Comparison of ENCODE assay signal across 18 cellular contexts in the genomic region with DNA sequence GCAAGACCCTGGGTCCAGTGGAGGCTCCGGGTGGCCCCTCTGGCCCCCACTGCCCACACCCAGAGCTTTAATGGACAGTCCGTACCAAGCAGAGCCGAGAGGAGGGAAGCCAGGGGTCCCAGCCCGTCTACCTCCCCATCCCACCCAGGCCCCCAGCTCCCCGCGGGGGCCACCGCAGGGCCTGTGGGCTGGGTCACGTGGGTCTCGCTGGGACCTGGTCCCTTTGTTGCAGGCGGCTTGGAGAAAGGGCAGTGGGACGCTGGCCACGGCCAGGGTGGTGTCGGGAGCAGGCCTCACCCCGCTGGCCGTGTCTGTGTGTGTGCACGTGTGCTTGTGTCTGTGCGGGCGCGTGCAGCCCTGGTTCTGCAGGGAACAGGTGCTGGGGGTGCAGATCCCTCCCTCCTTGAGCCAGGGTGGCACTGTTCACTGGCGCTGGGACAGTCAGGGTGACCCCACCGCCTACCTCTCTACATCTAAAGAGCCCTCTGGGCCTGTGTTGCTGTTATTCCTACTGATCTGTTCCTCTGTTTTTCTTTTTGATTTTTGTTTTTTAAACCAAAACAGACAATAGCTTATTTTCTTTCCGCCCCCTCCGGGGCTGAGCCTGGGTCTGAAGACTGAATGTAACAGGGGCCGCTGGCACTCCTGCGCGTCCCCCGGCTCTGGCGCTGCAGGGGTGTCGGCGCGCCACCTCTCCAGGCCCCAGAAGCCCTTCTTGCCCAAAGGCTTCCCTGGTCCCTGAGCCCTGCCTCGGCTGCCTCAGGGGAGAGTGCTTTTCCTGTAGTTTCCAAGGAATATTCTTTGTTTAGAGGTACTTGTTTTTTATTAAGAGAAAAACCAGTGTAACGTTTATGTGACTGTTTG. TPM values are rescaled to one million over a fixed set of nuclear protein-coding genes. Genes with fewer than 3 reads are reported as not detected.
DNase-seq lines count a peak whose midpoint lies in the region; ATAC-seq and TF ChIP-seq lines count a peak whose summit lies in the region.
"Had no signal": no experiment of that assay in that cellular context is flagged by ENCODE, and none has a peak within 500 bp of the region (broad histone marks: within the 10 kb centered on the region; RNA-seq: fewer than 3 reads in every experiment).

No MANE protein-coding gene starts in this region.

- H3K4me2 ChIP-seq in mammary epithelial cell (ENCODE audit: insufficient read depth, low read depth, low read length), result no peak overlapping the region

- WGBS in stomach, 5 donors, result 92 to 94% (median 93%) methylated on average over 30 to 33 of the region's 33 CpGs
- 97% methylated on average over 20 of the region's 33 CpGs for WGBS in mammary epithelial cell (ENCODE audit: low coverage, missing lambda C conversion rate)

- no peaks in the 10 kb centered on the region for H3K9me3 ChIP-seq in stomach
- no peaks in the 10 kb centered on the region for H3K9me3 ChIP-seq in mammary epithelial cell (replicated peaks; ENCODE audit: insufficient read depth, low read length)
- H3K9me3 ChIP-seq: gastroesophageal sphincter had no signal

- dilution Hi-C loops in mammary epithelial cell (cut with HindIII; ENCODE audit: low sequenced_read_pairs), result no loop called here

- H3K36me3 ChIP-seq in stomach, result peaks cover 23 to 51% (median 40%) of the 10 kb centered on the region in 4 donors
- H3K36me3 ChIP-seq in mammary epithelial cell (ENCODE audit: insufficient read depth, low read length), result peaks cover 2% of the 10 kb centered on the region

- BruUV-seq in mammary epithelial cell (replicated peaks; lab: Mats Ljungman, UMichigan), result no TSS peak

- in situ Hi-C loops in mammary epithelial cell (cut with MboI; ENCODE audit: low sequenced_read_pairs in 2 of 2), result no loop called here

- no peak overlapping the region for H2AFZ ChIP-seq in mammary epithelial cell (ENCODE audit: low read depth, low read length)

- no peak overlapping the region for H3K4me3 ChIP-seq in stomach
- H3K4me3 ChIP-seq in mammary epithelial cell (replicated peaks in 1 of 3; ENCODE audit: insufficient read depth in 1 of 3, low read depth in 2 of 3, low read length in 3 of 3), result no peak overlapping the region
- H3K4me3 ChIP-seq: gastroesophageal sphincter, SK-N-MC had no signal

- H3K79me2 ChIP-seq in mammary epithelial cell (ENCODE audit: insufficient read depth, low read length), result no peaks in the 10 kb centered on the region

- H3K27me3 ChIP-seq in stomach (no peaks in the 10 kb centered on the region), mammary epithelial cell (ENCODE audit: insufficient read depth, low read length) (no peaks in the 10 kb centered on the region)
- H3K27me3 ChIP-seq: gastroesophageal sphincter had no signal

- no peak overlapping the region for H3K27ac Mint-ChIP-seq in activated T-cell treated with anti-CD3 and anti-CD28 coated beads, Interleukin-2, amount 50 U/mL, for 24 hours
- no peak overlapping the region for H3K27ac Mint-ChIP-seq in chondrocyte (ENCODE audit: unreplicated experiment)
- no peak overlapping the region for H3K27ac Mint-ChIP-seq in activated naive CD8-positive, alpha-beta T cell treated with anti-CD3 and anti-CD28 coated beads for 36 hours
- H3K27ac Mint-ChIP-seq: mesothelial cell of epicardium had no signal

- no peak for ATAC-seq in HG03354 (IDR thresholded peaks at IDR 0.05; ENCODE audit: poor library complexity, severe bottlenecking, unreplicated experiment)
- ATAC-seq: gastroesophageal sphincter had no signal

- intact Hi-C loops in stomach (cut with DNase I; ENCODE audit: low total_unique reads) (no loop called here), mammary epithelial cell (cut with micrococcal nuclease) (no loop called here)

- no peak for TF ChIP-seq EP300 in stomach (IDR thresholded peaks at IDR 0.05)

- TF ChIP-seq POLR2A in stomach (IDR thresholded peaks at IDR 0.05), result no peak

- no peak overlapping the region for H3K27ac ChIP-seq in stomach
- no peak overlapping the region for H3K27ac ChIP-seq in mammary epithelial cell (ENCODE audit: insufficient read depth, low read depth, low read length)
- H3K27ac ChIP-seq: gastroesophageal sphincter, SK-N-MC had no signal

- H3K4me1 Mint-ChIP-seq in activated T-cell treated with anti-CD3 and anti-CD28 coated beads, Interleukin-2, amount 50 U/mL, for 24 hours (ENCODE audit: low read depth), result no peaks in the 10 kb centered on the region
- no peaks in the 10 kb centered on the region for H3K4me1 Mint-ChIP-seq in chondrocyte (ENCODE audit: low read depth)
- no peaks in the 10 kb centered on the region for H3K4me1 Mint-ChIP-seq in activated naive CD8-positive, alpha-beta T cell treated with anti-CD3 and anti-CD28 coated beads for 36 hours

- H3K4me3 Mint-ChIP-seq in activated T-cell treated with anti-CD3 and anti-CD28 coated beads, Interleukin-2, amount 50 U/mL, for 24 hours, result no peak overlapping the region
- H3K4me3 Mint-ChIP-seq in chondrocyte (ENCODE audit: unreplicated experiment), result no peak overlapping the region
- no peak overlapping the region for H3K4me3 Mint-ChIP-seq in activated naive CD8-positive, alpha-beta T cell treated with anti-CD3 and anti-CD28 coated beads for 36 hours
- H3K4me3 Mint-ChIP-seq: mesothelial cell of epicardium had no signal

- TF ChIP-seq CTCF in chondrocyte (IDR thresholded peaks at IDR 0.05) (no peak), stomach (IDR thresholded peaks at IDR 0.05) (no peak), mammary epithelial cell (conservative IDR thresholded peaks at IDR 0.05 in 1 of 2, IDR thresholded peaks at IDR 0.05 in 1 of 2; ENCODE audit: extremely low read depth in 1 of 2, insufficient read depth in 1 of 2, low read depth in 1 of 2, low read length in 2 of 2) (no peak)

- peak; percentile 8 for DNase-seq in activated T-cell treated with anti-CD3 and anti-CD28 coated beads, Interleukin-2, amount 50 U/mL, for 24 hours
- no peak for DNase-seq in activated T-cell treated with anti-CD3 and anti-CD28 coated beads, Interleukin-2, amount 50 U/mL, for 1 hour
- DNase-seq in chondrocyte (ENCODE audit: low spot score), result peak; percentile 82
- peak; percentile 82 for DNase-seq in mesenteric fat pad (ENCODE audit: low spot score)
- peak; percentile 16 for DNase-seq in stomach
- no peak for DNase-seq in mammary epithelial cell
- no peak for DNase-seq in activated naive CD8-positive, alpha-beta T cell treated with anti-CD3 and anti-CD28 coated beads for 36 hours
- DNase-seq: activated naive CD4-positive, alpha-beta T cell; C1 segment of cervical spinal cord; central memory CD4-positive, alpha-beta T cell; NCI-H1105 treated with DMSO at 0.1 percent for 48 hours; NCI-H510A treated with DMSO at 0.1 percent for 48 hours; stimulated activated CD4-positive, alpha-beta T cell treated with anti-CD3 and anti-CD28 coated beads, Interleukin-15, amount 100 ng/mL, for 24 hours; T-helper 9 cell had no signal

- CTCF ChIA-PET in mammary epithelial cell (lab: Charles Lee; ENCODE audit: low non-redundant PET), result no interaction called here

- peaks cover 45% of the 10 kb centered on the region for H3K36me3 Mint-ChIP-seq in activated T-cell treated with anti-CD3 and anti-CD28 coated beads, Interleukin-2, amount 50 U/mL, for 24 hours (ENCODE audit: low read depth)
- peaks cover 6% of the 10 kb centered on the region for H3K36me3 Mint-ChIP-seq in chondrocyte (ENCODE audit: low read depth)
- no peaks in the 10 kb centered on the region for H3K36me3 Mint-ChIP-seq in activated naive CD8-positive, alpha-beta T cell treated with anti-CD3 and anti-CD28 coated beads for 36 hours
- H3K36me3 Mint-ChIP-seq: mesothelial cell of epicardium had no signal

- H3K9ac ChIP-seq in mammary epithelial cell (ENCODE audit: insufficient read depth, low read length), result no peak overlapping the region

- H3K27me3 Mint-ChIP-seq in activated T-cell treated with anti-CD3 and anti-CD28 coated beads, Interleukin-2, amount 50 U/mL, for 24 hours, result no peaks in the 10 kb centered on the region
- no peaks in the 10 kb centered on the region for H3K27me3 Mint-ChIP-seq in chondrocyte (ENCODE audit: low read depth)
- H3K27me3 Mint-ChIP-seq in activated naive CD8-positive, alpha-beta T cell treated with anti-CD3 and anti-CD28 coated beads for 36 hours, result no peaks in the 10 kb centered on the region

- H3K9me3 Mint-ChIP-seq in activated T-cell treated with anti-CD3 and anti-CD28 coated beads, Interleukin-2, amount 50 U/mL, for 24 hours, result no peaks in the 10 kb centered on the region
- no peaks in the 10 kb centered on the region for H3K9me3 Mint-ChIP-seq in chondrocyte (ENCODE audit: low read depth)
- H3K9me3 Mint-ChIP-seq in activated naive CD8-positive, alpha-beta T cell treated with anti-CD3 and anti-CD28 coated beads for 36 hours, result no peaks in the 10 kb centered on the region
- H3K9me3 Mint-ChIP-seq: mesothelial cell of epicardium had no signal

- peaks cover 5 to 19% (median 18%) of the 10 kb centered on the region in 4 donors for H3K4me1 ChIP-seq in stomach
- no peaks in the 10 kb centered on the region for H3K4me1 ChIP-seq in mammary epithelial cell (ENCODE audit: insufficient read depth, low read length)

- peaks cover 3% of the 10 kb centered on the region for H4K20me1 ChIP-seq in mammary epithelial cell (ENCODE audit: insufficient read depth, low read length)

RNA-seq across cellular contexts. Expression of gene TMEM191C, which starts 20.1 kb away (rescaled TPM):
- total RNA-seq in chondrocyte (0.49 to 1.7 TPM (median 1.5 TPM) in 3 replicates), mesenteric fat pad (0.16 TPM), stomach (10 to 100 TPM in 1 of 5 donors, 1 to 10 TPM in 1, under 1 TPM in 1, not detected in 2; 0.73 to 69.2 (median 3.6) TPM), mammary epithelial cell (1 to 10 TPM in 1 of 2 donors, under 1 TPM in 1; 0.67 to 1.5 TPM)
- polyA plus RNA-seq in stomach (1 to 10 TPM; 1.8 to 5.8 (median 2.9) TPM), mammary epithelial cell (0.85 TPM)
- polyA minus RNA-seq in mammary epithelial cell, result not detected
- total RNA-seq in activated naive CD8-positive, alpha-beta T cell treated with anti-CD3 and anti-CD28 coated beads for 36 hours, result 1 to 10 TPM; 1.3 TPM

RNA-seq across cellular contexts. Expression of gene HIC2, which starts 29.9 kb away (rescaled TPM):
- 4.3 to 4.9 TPM (median 4.5 TPM) in 3 replicates for total RNA-seq in chondrocyte
- 5.5 TPM for total RNA-seq in mesenteric fat pad
- 1 to 10 TPM in 4 of 5 donors, under 1 TPM in 1; 0.45 to 7.4 (median 7.0) TPM for total RNA-seq in stomach
- 1 to 10 TPM in 2 of 3 donors, under 1 TPM in 1; 0.78 to 1.5 (median 1.2) TPM for polyA plus RNA-seq in stomach
- total RNA-seq in mammary epithelial cell, result 1 to 10 TPM; 2.9 to 3.0 TPM
- polyA plus RNA-seq in mammary epithelial cell, result 0.70 TPM
- 1.1 TPM for polyA minus RNA-seq in mammary epithelial cell
- 1 to 10 TPM; 5.4 to 5.8 TPM for total RNA-seq in activated naive CD8-positive, alpha-beta T cell treated with anti-CD3 and anti-CD28 coated beads for 36 hours

Comparison
In these comparisons a context has a peak if more than half of its experiments do, and no peak if none do; other contexts are left out.
1. DNase-seq: peak in activated T-cell treated with anti-CD3 and anti-CD28 coated beads, Interleukin-2, amount 50 U/mL, for 24 hours (single experiment), chondrocyte (single experiment), mesenteric fat pad (single experiment) and stomach (single experiment); none in activated T-cell treated with anti-CD3 and anti-CD28 coated beads, Interleukin-2, amount 50 U/mL, for 1 hour (single experiment), mammary epithelial cell (single experiment) and activated naive CD8-positive, alpha-beta T cell treated with anti-CD3 and anti-CD28 coated beads for 36 hours (single experiment).